In the genomic region with DNA sequence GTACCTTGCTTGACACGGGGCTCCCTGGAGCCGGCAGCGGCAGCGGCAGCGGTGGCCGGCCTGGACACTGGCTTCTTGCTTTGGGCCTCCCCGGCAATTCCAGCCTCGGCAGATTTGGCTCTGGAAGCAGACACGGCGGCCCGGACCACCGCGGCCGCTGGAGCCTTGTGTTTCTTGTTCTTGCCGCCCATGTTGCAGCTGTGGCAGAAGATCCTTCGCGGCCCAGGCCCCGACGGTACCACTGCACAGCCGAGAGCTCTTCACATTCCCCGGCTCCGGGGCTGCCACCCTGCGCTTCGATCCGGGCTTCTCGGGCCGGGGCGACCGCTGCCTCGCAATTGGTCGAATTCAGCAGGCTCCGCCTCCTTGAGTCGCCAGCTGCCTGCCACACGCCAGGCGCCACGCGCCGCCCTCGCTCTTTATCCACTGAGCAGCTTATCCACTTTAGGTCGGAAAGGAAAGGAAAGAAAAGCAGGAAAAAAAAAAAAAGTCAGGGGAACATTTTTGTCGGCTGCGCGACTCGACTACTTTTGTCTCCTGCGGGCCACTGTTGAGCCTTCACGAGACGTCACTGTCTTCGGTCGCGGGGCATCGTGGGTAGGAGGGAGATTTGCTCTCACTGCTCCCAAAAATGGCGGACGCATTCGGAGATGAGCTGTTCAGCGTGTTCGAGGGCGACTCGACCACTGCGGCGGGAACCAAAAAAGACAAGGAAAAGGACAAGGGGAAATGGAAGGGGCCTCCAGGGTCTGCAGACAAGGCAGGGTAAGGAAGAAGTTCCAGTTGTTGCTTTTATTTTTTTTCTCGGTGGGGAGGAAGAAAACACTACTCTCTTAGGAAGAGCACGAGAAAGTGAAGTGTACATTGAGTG, we compare ENCODE assay signal across 8 cellular contexts.
DNase-seq lines count a peak whose midpoint lies in the region; ATAC-seq, FAIRE-seq and TF ChIP-seq lines count a peak whose summit lies in the region.

A gene with protein sequence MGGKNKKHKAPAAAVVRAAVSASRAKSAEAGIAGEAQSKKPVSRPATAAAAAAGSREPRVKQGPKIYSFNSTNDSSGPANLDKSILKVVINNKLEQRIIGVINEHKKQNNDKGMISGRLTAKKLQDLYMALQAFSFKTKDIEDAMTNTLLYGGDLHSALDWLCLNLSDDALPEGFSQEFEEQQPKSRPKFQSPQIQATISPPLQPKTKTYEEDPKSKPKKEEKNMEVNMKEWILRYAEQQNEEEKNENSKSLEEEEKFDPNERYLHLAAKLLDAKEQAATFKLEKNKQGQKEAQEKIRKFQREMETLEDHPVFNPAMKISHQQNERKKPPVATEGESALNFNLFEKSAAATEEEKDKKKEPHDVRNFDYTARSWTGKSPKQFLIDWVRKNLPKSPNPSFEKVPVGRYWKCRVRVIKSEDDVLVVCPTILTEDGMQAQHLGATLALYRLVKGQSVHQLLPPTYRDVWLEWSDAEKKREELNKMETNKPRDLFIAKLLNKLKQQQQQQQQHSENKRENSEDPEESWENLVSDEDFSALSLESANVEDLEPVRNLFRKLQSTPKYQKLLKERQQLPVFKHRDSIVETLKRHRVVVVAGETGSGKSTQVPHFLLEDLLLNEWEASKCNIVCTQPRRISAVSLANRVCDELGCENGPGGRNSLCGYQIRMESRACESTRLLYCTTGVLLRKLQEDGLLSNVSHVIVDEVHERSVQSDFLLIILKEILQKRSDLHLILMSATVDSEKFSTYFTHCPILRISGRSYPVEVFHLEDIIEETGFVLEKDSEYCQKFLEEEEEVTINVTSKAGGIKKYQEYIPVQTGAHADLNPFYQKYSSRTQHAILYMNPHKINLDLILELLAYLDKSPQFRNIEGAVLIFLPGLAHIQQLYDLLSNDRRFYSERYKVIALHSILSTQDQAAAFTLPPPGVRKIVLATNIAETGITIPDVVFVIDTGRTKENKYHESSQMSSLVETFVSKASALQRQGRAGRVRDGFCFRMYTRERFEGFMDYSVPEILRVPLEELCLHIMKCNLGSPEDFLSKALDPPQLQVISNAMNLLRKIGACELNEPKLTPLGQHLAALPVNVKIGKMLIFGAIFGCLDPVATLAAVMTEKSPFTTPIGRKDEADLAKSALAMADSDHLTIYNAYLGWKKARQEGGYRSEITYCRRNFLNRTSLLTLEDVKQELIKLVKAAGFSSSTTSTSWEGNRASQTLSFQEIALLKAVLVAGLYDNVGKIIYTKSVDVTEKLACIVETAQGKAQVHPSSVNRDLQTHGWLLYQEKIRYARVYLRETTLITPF (N-terminal part only) (minus strand): TSS at position 312 of the 871 bp plus-strand sequence. CDS start 121 bp downstream, at position 191.
A gene (plus strand): TSS at position 607 of the 871 bp plus-strand sequence. CDS start 25 bp downstream, at position 632.

- DNase-seq in AG10803 (ENCODE audit: low read depth) (peak; percentile 89), NCI-H345 treated with DMSO at 0.1 percent for 48 hours (lab: John Stamatoyannopoulos, UW; ENCODE audit: unreplicated experiment) (peak; percentile 91), cerebellar cortex (ENCODE audit: low spot score) (peak; percentile 91)
- DNase-seq in activated CD4-positive, CD25-positive, alpha-beta regulatory T cell (lab: John Stamatoyannopoulos, UW): peak; percentile 77 to 89 (median 82)
- DNase-seq in stimulated activated CD4-positive, alpha-beta T cell treated with anti-CD3 and anti-CD28 coated beads, Interleukin-12 subunit alpha, Interleukin-12 subunit beta, amount 100 ng/mL, for 4 hours: peak; percentile 83

- ATAC-seq in GM19035 (IDR thresholded peaks at IDR 0.05; ENCODE audit: unreplicated experiment): peak; percentile 94
- peak; percentile 87 for ATAC-seq in HG03342 (IDR thresholded peaks at IDR 0.05; ENCODE audit: unreplicated experiment)

- peak; percentile 74 for FAIRE-seq in islet of Langerhans (lab: Jason Lieb, UNC)

- peak within 1 kb of the TSS; percentile 90 for H3K4me3 ChIP-seq in AG10803 (ENCODE audit: low read length)

- no peak for TF ChIP-seq CTCF in AG10803 (conservative IDR thresholded peaks at IDR 0.05; ENCODE audit: low read length)

Comparison
In these comparisons a context has a peak if more than half of its experiments do, and no peak if none do; other contexts are left out.
1. Peak in every context shown above with its lines: DNase-seq, ATAC-seq and H3K4me3 ChIP-seq.